In genomic region chr6:88361754-88362153, GRCh38 we compare ENCODE assay signal across 28 cellular contexts.
"Had no signal": no experiment of that assay in that cellular context is flagged by ENCODE, and none has a peak within 500 bp of the region (broad histone marks: within the 10 kb centered on the region; RNA-seq: fewer than 3 reads in every experiment).

No MANE protein-coding gene starts in this region.

- H3K4me2 ChIP-seq: neural progenitor cell had no signal

- ATAC-seq: natural killer cell; psoas muscle; right cardiac atrium; right lobe of liver; stimulated activated effector memory CD8-positive, alpha-beta T cell treated with anti-CD3 and anti-CD28 coated beads, Interleukin-12 subunit alpha, Interleukin-12 subunit beta, amount 100 ng/mL, for 72 hours; stimulated activated naive B cell treated with anti-CD40 and anti-IgM and Interleukin-4, amounts not matched to agents 10 μg/mL and 1 μg/mL and 100 μg/mL, for 72 hours had no signal

- H3K27me3 ChIP-seq: neural progenitor cell, ovary, right lobe of liver, sigmoid colon, stomach, thyroid gland, transverse colon, upper lobe of left lung, vagina had no signal

- H3K9me3 ChIP-seq: ovary, psoas muscle, right lobe of liver, sigmoid colon, stomach, thoracic aorta, thyroid gland, transverse colon, upper lobe of left lung, vagina had no signal

- H3K36me3 ChIP-seq: neural progenitor cell, ovary, right lobe of liver, sigmoid colon, stomach, thoracic aorta, thyroid gland, transverse colon, upper lobe of left lung, vagina had no signal

- H3K4me3 ChIP-seq: neural progenitor cell, ovary, psoas muscle, right lobe of liver, sigmoid colon, stomach, thoracic aorta, thyroid gland, transverse colon, upper lobe of left lung, vagina had no signal

- H3K27ac Mint-ChIP-seq: natural killer cell; nephron; neural progenitor cell; progenitor cell of endocrine pancreas; stimulated activated effector memory CD8-positive, alpha-beta T cell treated with anti-CD3 and anti-CD28 coated beads, Interleukin-12 subunit alpha, Interleukin-12 subunit beta, amount 100 ng/mL, for 72 hours; stimulated activated naive B cell treated with anti-CD40 and anti-IgM and Interleukin-4, amounts not matched to agents 10 μg/mL and 1 μg/mL and 100 μg/mL, for 72 hours; stimulated activated naive CD8-positive, alpha-beta T cell treated with anti-CD3 and anti-CD28 coated beads, Interleukin-15, Interleukin-2, amounts not matched to agents 100 ng/mL and 50 ng/mL, for 24 hours had no signal

- H3K79me2 ChIP-seq: parathyroid adenoma had no signal

- H3K4me1 ChIP-seq: parathyroid adenoma, psoas muscle, stomach, thyroid gland, transverse colon, upper lobe of left lung, vagina had no signal

- H3K4me1 Mint-ChIP-seq: natural killer cell; nephron; stimulated activated effector memory CD8-positive, alpha-beta T cell treated with anti-CD3 and anti-CD28 coated beads, Interleukin-12 subunit alpha, Interleukin-12 subunit beta, amount 100 ng/mL, for 72 hours had no signal

- H3K36me3 Mint-ChIP-seq: natural killer cell; neural progenitor cell; stimulated activated effector memory CD8-positive, alpha-beta T cell treated with anti-CD3 and anti-CD28 coated beads, Interleukin-12 subunit alpha, Interleukin-12 subunit beta, amount 100 ng/mL, for 72 hours; stimulated activated naive B cell treated with anti-CD40 and anti-IgM and Interleukin-4, amounts not matched to agents 10 μg/mL and 1 μg/mL and 100 μg/mL, for 72 hours had no signal

- H2AFZ ChIP-seq: neural progenitor cell, parathyroid adenoma had no signal

- H3K4me3 Mint-ChIP-seq: natural killer cell; nephron; neural progenitor cell; stimulated activated effector memory CD8-positive, alpha-beta T cell treated with anti-CD3 and anti-CD28 coated beads, Interleukin-12 subunit alpha, Interleukin-12 subunit beta, amount 100 ng/mL, for 72 hours; stimulated activated naive B cell treated with anti-CD40 and anti-IgM and Interleukin-4, amounts not matched to agents 10 μg/mL and 1 μg/mL and 100 μg/mL, for 72 hours; stimulated activated naive CD8-positive, alpha-beta T cell treated with anti-CD3 and anti-CD28 coated beads, Interleukin-15, Interleukin-2, amounts not matched to agents 100 ng/mL and 50 ng/mL, for 24 hours had no signal

- H3K27me3 Mint-ChIP-seq: progenitor cell of endocrine pancreas; stimulated activated naive CD8-positive, alpha-beta T cell treated with anti-CD3 and anti-CD28 coated beads, Interleukin-15, Interleukin-2, amounts not matched to agents 100 ng/mL and 50 ng/mL, for 24 hours had no signal

- H3K9me3 Mint-ChIP-seq: nephron; stimulated activated effector memory CD8-positive, alpha-beta T cell treated with anti-CD3 and anti-CD28 coated beads, Interleukin-12 subunit alpha, Interleukin-12 subunit beta, amount 100 ng/mL, for 72 hours; stimulated activated naive B cell treated with anti-CD40 and anti-IgM and Interleukin-4, amounts not matched to agents 10 μg/mL and 1 μg/mL and 100 μg/mL, for 72 hours had no signal

- DNase-seq: natural killer cell; occipital lobe; ovary; posterior cingulate gyrus; psoas muscle; right cardiac atrium; right lobe of liver; sigmoid colon; small intestine; stimulated activated CD4-positive, alpha-beta T cell treated with anti-CD3 and anti-CD28 coated beads, Interleukin-15, amount 100 ng/mL, for 24 hours; stimulated activated CD4-positive, alpha-beta T cell treated with anti-CD3 and anti-CD28 coated beads, Interleukin-2, amount 100 ng/mL, for 24 hours; stimulated activated CD4-positive, alpha-beta T cell treated with anti-CD3 and anti-CD28 coated beads, Interleukin-2, amount 100 ng/mL, for 48 hours; stimulated activated CD4-positive, alpha-beta T cell treated with anti-CD3 and anti-CD28 coated beads, Interleukin-4, amount 100 ng/mL, for 24 hours; stimulated activated naive B cell treated with anti-CD40 and anti-IgM and Interleukin-4, amounts not matched to agents 10 μg/mL and 1 μg/mL and 100 μg/mL, for 72 hours; stimulated activated naive CD4-positive, alpha-beta T cell treated with Interleukin-2 at 50 U/mL for 16 hours; stomach; thyroid gland; transverse colon; upper lobe of left lung had no signal

- FAIRE-seq: small intestine, urothelium cell line had no signal

- H3K27ac ChIP-seq: neural progenitor cell, ovary, parathyroid adenoma, psoas muscle, right lobe of liver, sigmoid colon, stomach, thoracic aorta, thyroid gland, transverse colon, upper lobe of left lung, vagina had no signal
